10 cellular contexts compared by ENCODE assay signal in the genomic region with DNA sequence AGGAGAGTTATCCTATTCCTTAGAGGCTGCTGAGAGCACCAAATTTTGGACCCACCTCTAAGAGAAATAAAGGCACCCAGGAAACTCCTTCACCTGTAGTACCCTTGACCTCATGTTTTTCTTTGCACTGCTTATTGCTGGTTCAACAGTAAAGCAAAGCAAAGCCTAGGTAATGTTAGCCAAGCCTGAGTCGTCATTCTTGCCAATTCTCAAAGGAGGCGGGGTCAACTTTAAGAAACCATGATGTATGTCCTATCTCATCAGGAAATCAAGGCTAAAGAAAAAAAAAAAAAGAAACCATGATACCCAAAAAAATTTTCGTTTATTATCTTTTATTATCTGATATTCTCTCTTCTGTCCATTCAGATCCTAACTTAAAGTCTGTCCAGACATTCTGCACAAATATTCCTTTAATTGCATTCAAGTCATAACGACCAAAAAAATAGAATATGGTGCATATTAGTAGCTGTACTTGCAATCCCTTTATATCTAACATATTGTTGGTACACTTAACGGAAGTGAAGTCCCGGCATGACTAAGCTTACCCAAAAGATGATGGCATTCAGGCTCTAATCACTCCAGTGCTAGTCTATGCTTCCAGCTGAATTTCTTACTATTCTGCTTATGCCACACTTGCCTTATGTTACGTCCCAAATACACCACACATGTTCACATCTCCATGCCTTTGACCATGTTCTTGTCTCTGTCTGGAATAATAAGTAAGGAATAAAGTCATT. TPM values are rescaled to one million over a fixed set of nuclear protein-coding genes. Genes with fewer than 3 reads are reported as not detected.
DNase-seq lines count a peak whose midpoint lies in the region; ATAC-seq, FAIRE-seq and TF ChIP-seq lines count a peak whose summit lies in the region.
"Had no signal": no experiment of that assay in that cellular context is flagged by ENCODE, and none has a peak within 500 bp of the region (broad histone marks: within the 10 kb centered on the region; RNA-seq: fewer than 3 reads in every experiment).

No MANE protein-coding gene starts in this region.

- FAIRE-seq in kidney (lab: Jason Lieb, UNC) = no peak
- FAIRE-seq: endothelial cell of umbilical vein had no signal

- intact Hi-C loops in heart right ventricle (cut with DNase I) (loop anchor here in 6 of 10 donors (2.0 to 10.0 kb wide), 6 partner anchors 45 to 263 kb away; a partner anchor contains a TSS), Right ventricle myocardium superior (cut with DNase I) (no loop called here), kidney (cut with DNase I) (no loop called here), tibial artery (cut with DNase I; ENCODE audit: low total_unique reads) (loop anchor here (5.0 kb wide), 1 partner anchor 67 kb away; no protein-coding TSS in a partner anchor)

- WGBS in heart right ventricle, 2 donors = 58 to 67% methylated on average over 7 of the region's 7 CpGs

- H3K9me3 ChIP-seq in heart right ventricle (no peaks in the 10 kb centered on the region), kidney (ENCODE audit: control insufficient read depth in 1 of 2, low read length in 2 of 2) (no peaks in the 10 kb centered on the region), tibial artery (no peaks in the 10 kb centered on the region)
- H3K9me3 ChIP-seq: SJSA1 had no signal

- peaks cover 40% of the 10 kb centered on the region for H3K4me1 Mint-ChIP-seq in activated T-helper 17 cell treated with anti-CD3 and anti-CD28 coated beads, Interleukin-2, amount 50 U/mL, for 72 hours

- ATAC-seq in heart right ventricle = no peak
- no peak for ATAC-seq in Right ventricle myocardium superior (ENCODE audit: poor library complexity)
- peak; percentile 17 for ATAC-seq in activated T-helper 17 cell treated with anti-CD3 and anti-CD28 coated beads, Interleukin-2, amount 50 U/mL, for 72 hours (replicated peaks)

- H3K36me3 ChIP-seq in heart right ventricle (peaks cover 0 to 32% (median 0%) of the 10 kb centered on the region in 9 donors), kidney (ENCODE audit: control insufficient read depth in 1 of 2, insufficient read depth in 2 of 2, low read length in 2 of 2) (peaks cover 1 to 3% of the 10 kb centered on the region in 2 donors), tibial artery (peaks cover 0 to 5% (median 0%) of the 10 kb centered on the region in 3 donors)

- H3K27ac Mint-ChIP-seq in activated T-helper 17 cell treated with anti-CD3 and anti-CD28 coated beads, Interleukin-2, amount 50 U/mL, for 72 hours = peak overlapping the region; percentile 93

- H3K36me3 Mint-ChIP-seq in activated T-helper 17 cell treated with anti-CD3 and anti-CD28 coated beads, Interleukin-2, amount 50 U/mL, for 72 hours (ENCODE audit: low read depth) = peaks cover 62% of the 10 kb centered on the region

- H3K4me3 ChIP-seq in heart right ventricle (peak overlapping the region in 7 of 10 donors; percentile 92 to 100 (median 98)), kidney (ENCODE audit: low read length in 2 of 2) (peak overlapping the region; percentile 88 to 89), tibial artery (peak overlapping the region; percentile 90)

- H3K27me3 ChIP-seq in heart right ventricle (no peaks in the 10 kb centered on the region), tibial artery (no peaks in the 10 kb centered on the region)
- H3K27me3 ChIP-seq: SJSA1 had no signal

- no peaks in the 10 kb centered on the region for H3K27me3 Mint-ChIP-seq in activated T-helper 17 cell treated with anti-CD3 and anti-CD28 coated beads, Interleukin-2, amount 50 U/mL, for 72 hours

- H3K27ac ChIP-seq in heart right ventricle = peak overlapping the region in 5 of 10 donors; percentile 91 to 97 (median 96)
- H3K27ac ChIP-seq in kidney (ENCODE audit: low read depth in 2 of 2, low read length in 2 of 2) = no peak overlapping the region
- peak overlapping the region in 1 of 2 donors; percentile 87 for H3K27ac ChIP-seq in tibial artery
- H3K27ac ChIP-seq: SJSA1 had no signal

- H3K4me1 ChIP-seq in heart right ventricle = peaks cover 0 to 43% (median 34%) of the 10 kb centered on the region in 9 donors
- H3K4me1 ChIP-seq in kidney (ENCODE audit: control insufficient read depth in 1 of 2, insufficient read depth in 1 of 2, low read depth in 1 of 2, low read length in 2 of 2) = peaks cover 14 to 16% of the 10 kb centered on the region in 2 donors
- H3K4me1 ChIP-seq in tibial artery = peaks cover 0 to 31% (median 20%) of the 10 kb centered on the region in 4 donors

- DNase-seq in heart right ventricle = no peak
- DNase-seq in Right ventricle myocardium superior = no peak
- DNase-seq in kidney = no peak
- DNase-seq in tibial artery = no peak
- DNase-seq in SIG-M5 (lab: John Stamatoyannopoulos, UW) = no peak
- DNase-seq in LoVo (ENCODE audit: low spot score) = no peak
- no peak for DNase-seq in glomerular visceral epithelial cell (ENCODE audit: extremely low spot score)

- peak overlapping the region in 1 of 2 donors; percentile 86 for H3K9ac ChIP-seq in kidney (ENCODE audit: low read length in 2 of 2)

- TF ChIP-seq CTCF in heart right ventricle (IDR thresholded peaks at IDR 0.05) (no peak), kidney (IDR thresholded peaks at IDR 0.05; ENCODE audit: borderline replicate concordance, extremely low read depth, insufficient read depth) (no peak), tibial artery (IDR thresholded peaks at IDR 0.05) (no peak)

- peak overlapping the region; percentile 91 for H3K4me3 Mint-ChIP-seq in activated T-helper 17 cell treated with anti-CD3 and anti-CD28 coated beads, Interleukin-2, amount 50 U/mL, for 72 hours

- H3K9me3 Mint-ChIP-seq in activated T-helper 17 cell treated with anti-CD3 and anti-CD28 coated beads, Interleukin-2, amount 50 U/mL, for 72 hours = no peaks in the 10 kb centered on the region

RNA-seq across cellular contexts. Expression of a gene that starts 1.8 kb away (rescaled TPM):
- total RNA-seq in heart right ventricle (10 to 100 TPM; 30.6 to 51.3 (median 44.2) TPM), Right ventricle myocardium superior (38.5 TPM), kidney (31.6 TPM)
- polyA plus RNA-seq in heart right ventricle (10 to 100 TPM; 16.3 to 56.3 TPM), kidney (ENCODE audit: insufficient read depth, low read depth, low replicate concordance) (63.5 TPM)
- 10 to 100 TPM; 38.2 to 45.7 TPM for total RNA-seq in activated T-helper 17 cell treated with anti-CD3 and anti-CD28 coated beads, Interleukin-2, amount 50 U/mL, for 72 hours

Comparison
In these comparisons a context has a peak if more than half of its experiments do, and no peak if none do; other contexts are left out.
1. intact Hi-C loops: an anchor here in heart right ventricle (2.0 to 10.0 kb wide) and tibial artery (5.0 kb wide); none called in Right ventricle myocardium superior and kidney.